Comparison of ENCODE assay signal across 9 cellular contexts in the genomic region with DNA sequence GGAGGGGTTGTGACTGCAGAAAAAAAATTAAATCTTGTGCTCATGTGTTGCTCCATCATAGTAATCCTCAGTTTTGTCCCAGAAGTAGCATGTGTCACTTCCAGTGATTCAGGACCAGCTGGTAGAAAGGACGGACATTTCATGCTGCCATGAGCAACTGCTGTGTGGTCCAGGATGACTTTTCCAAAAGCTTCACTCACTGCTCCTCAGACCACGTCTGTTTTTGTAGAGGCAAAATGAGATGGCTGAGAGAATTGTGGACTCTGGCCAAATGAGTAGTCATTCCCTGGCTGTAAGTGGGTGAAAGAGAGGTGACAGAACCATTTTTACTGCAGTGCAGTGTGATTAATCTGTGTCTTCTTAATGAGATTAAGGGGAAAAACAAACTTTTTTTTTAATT.
DNase-seq lines count a peak whose midpoint lies in the region; FAIRE-seq and TF ChIP-seq lines count a peak whose summit lies in the region.
"Had no signal": no experiment of that assay in that cellular context is flagged by ENCODE, and none has a peak within 500 bp of the region (broad histone marks: within the 10 kb centered on the region; RNA-seq: fewer than 3 reads in every experiment).

No MANE protein-coding gene starts in this region.

- peak; percentile 69 for DNase-seq in AG08395 (ENCODE audit: low spot score)
- DNase-seq in NCI-H1092 (lab: John Stamatoyannopoulos, UW): peak; percentile 38
- peak; percentile 72 for DNase-seq in choroid plexus epithelial cell (ENCODE audit: low read depth)
- DNase-seq in kidney tubule cell (ENCODE audit: low spot score): peak; percentile 88
- DNase-seq in NK-92 treated with Interleukin-12 subunit alpha and Interleukin-12 subunit beta, amount 100 ng/mL, for 24 hours (lab: John Stamatoyannopoulos, UW): no peak
- DNase-seq in RWPE1 (ENCODE audit: low spot score): no peak
- DNase-seq in GM12891 (ENCODE audit: insufficient read length, low spot score): no peak
- no peak for DNase-seq in NCI-H2029 treated with DMSO at 0.1 percent for 48 hours (lab: John Stamatoyannopoulos, UW)

- TF ChIP-seq POLR2A in GM12891 (IDR thresholded peaks at IDR 0.05; ENCODE audit: low read depth, low read length): no peak

- CTCF ChIA-PET in RWPE1 (lab: Yijun Ruan, JAX): no interaction called here

- POLR2A ChIA-PET in RWPE1 (lab: Yijun Ruan, JAX; ENCODE audit: low non-redundant PET): no interaction called here

- H3K4me3 ChIP-seq in choroid plexus epithelial cell (ENCODE audit: low read depth, low read length): no peak overlapping the region
- H3K4me3 ChIP-seq: K562 had no signal

- no peak for FAIRE-seq in GM12891 (lab: Jason Lieb, UNC)
- FAIRE-seq: K562 had no signal

- no peak overlapping the region for H3K27ac ChIP-seq in RWPE1

- no peak for TF ChIP-seq CTCF in choroid plexus epithelial cell (conservative IDR thresholded peaks at IDR 0.05; ENCODE audit: low read depth, low read length)
- TF ChIP-seq CTCF in RWPE1 (conservative IDR thresholded peaks at IDR 0.05; ENCODE audit: low read depth): no peak

TF ChIP-seq in GM12891, 5 proteins besides CTCF, POLR2A, EP300 and RAD21:
- TF ChIP-seq SPI1 (IDR thresholded peaks at IDR 0.05; ENCODE audit: low read depth, low read length): no peak
- no peak for TF ChIP-seq POLR2AphosphoS5 (IDR thresholded peaks at IDR 0.05; ENCODE audit: low read depth, low read length)
- TF ChIP-seq PAX5 (IDR thresholded peaks at IDR 0.05; ENCODE audit: insufficient read depth, low read length, severe bottlenecking): no peak

Comparison
In these comparisons a context has a peak if more than half of its experiments do, and no peak if none do; other contexts are left out.
1. DNase-seq: peak in AG08395 (single experiment), NCI-H1092 (single experiment), choroid plexus epithelial cell (single experiment) and kidney tubule cell (single experiment); none in NK-92 treated with Interleukin-12 subunit alpha and Interleukin-12 subunit beta, amount 100 ng/mL, for 24 hours (single experiment), RWPE1 (single experiment), GM12891 (single experiment) and NCI-H2029 treated with DMSO at 0.1 percent for 48 hours (single experiment).